11 cellular contexts compared by ENCODE assay signal in genomic region chr2:121283670-121284245, GRCh38. TPM values are rescaled to one million over a fixed set of nuclear protein-coding genes. Genes with fewer than 3 reads are reported as not detected.
DNase-seq lines count a peak whose midpoint lies in the region; ATAC-seq and TF ChIP-seq lines count a peak whose summit lies in the region.
"Had no signal": no experiment of that assay in that cellular context is flagged by ENCODE, and none has a peak within 500 bp of the region (broad histone marks: within the 10 kb centered on the region; RNA-seq: fewer than 3 reads in every experiment).

No MANE protein-coding gene starts in this region.

- H3K27me3 ChIP-seq in thoracic aorta (replicated peaks; ENCODE audit: insufficient read depth): peaks cover 5% of the 10 kb centered on the region

- no peaks in the 10 kb centered on the region for H3K9me3 ChIP-seq in thoracic aorta

- CTCF ChIA-PET in activated CD8-positive, alpha-beta memory T cell treated with anti-CD3 and anti-CD28 coated beads, Interleukin-2, amount 10 ng/mL, durations not matched to agents 7 days and 5 days (lab: Charles Lee): no interaction called here
- CTCF ChIA-PET in WTC11 (lab: Charles Lee): interaction anchor here (1.6 kb wide), 1 partner anchor 155 kb away, joined by 6 read pairs; no protein-coding TSS in a partner anchor

- H3K27ac Mint-ChIP-seq in activated CD8-positive, alpha-beta memory T cell treated with anti-CD3 and anti-CD28 coated beads, Interleukin-2, amount 10 ng/mL, durations not matched to agents 7 days and 5 days: no peak overlapping the region
- no peak overlapping the region for H3K27ac Mint-ChIP-seq in WTC11

- peaks cover 2 to 17% of the 10 kb centered on the region in 2 donors for H3K4me1 ChIP-seq in thoracic aorta (ENCODE audit: control insufficient read depth in 1 of 2, low read depth in 2 of 2)

- POLR2A ChIA-PET in WTC11 (lab: Charles Lee): interaction anchor here (1.0 kb wide), 1 partner anchor 341 kb away, joined by 9 read pairs; no protein-coding TSS in a partner anchor

- no peaks in the 10 kb centered on the region for H3K9me3 Mint-ChIP-seq in activated CD8-positive, alpha-beta memory T cell treated with anti-CD3 and anti-CD28 coated beads, Interleukin-2, amount 10 ng/mL, durations not matched to agents 7 days and 5 days (ENCODE audit: low read depth)
- H3K9me3 Mint-ChIP-seq in WTC11: no peaks in the 10 kb centered on the region

- no peak overlapping the region for H3K27ac ChIP-seq in thoracic aorta
- H3K27ac ChIP-seq: BLaER1 treated with 17β-estradiol and CSF1 and Interleukin-3, amounts not matched to agents 10 nM and 100 nM had no signal

- H3K27me3 Mint-ChIP-seq in activated CD8-positive, alpha-beta memory T cell treated with anti-CD3 and anti-CD28 coated beads, Interleukin-2, amount 10 ng/mL, durations not matched to agents 7 days and 5 days: peaks cover 35% of the 10 kb centered on the region
- H3K27me3 Mint-ChIP-seq in WTC11 (ENCODE audit: low read depth): peaks cover 43% of the 10 kb centered on the region

- no peaks in the 10 kb centered on the region for H3K36me3 Mint-ChIP-seq in activated CD8-positive, alpha-beta memory T cell treated with anti-CD3 and anti-CD28 coated beads, Interleukin-2, amount 10 ng/mL, durations not matched to agents 7 days and 5 days
- no peaks in the 10 kb centered on the region for H3K36me3 Mint-ChIP-seq in WTC11

- no peaks in the 10 kb centered on the region for H3K36me3 ChIP-seq in thoracic aorta
- H3K36me3 ChIP-seq: BLaER1 treated with 17β-estradiol and CSF1 and Interleukin-3, amounts not matched to agents 10 nM and 100 nM had no signal

- TF ChIP-seq CTCF in WTC11 (IDR thresholded peaks at IDR 0.05) (no peak), thoracic aorta (IDR thresholded peaks at IDR 0.05) (no peak)

- ATAC-seq in activated CD8-positive, alpha-beta memory T cell treated with anti-CD3 and anti-CD28 coated beads, Interleukin-2, amount 10 ng/mL, durations not matched to agents 7 days and 5 days: no peak
- no peak for ATAC-seq in WTC11
- no peak for ATAC-seq in thoracic aorta (ENCODE audit: insufficient number of reproducible peaks, low FRiP score, low read depth)
- ATAC-seq in HG02642 (IDR thresholded peaks at IDR 0.05; ENCODE audit: poor library complexity, unreplicated experiment): no peak

- H3K4me3 Mint-ChIP-seq in activated CD8-positive, alpha-beta memory T cell treated with anti-CD3 and anti-CD28 coated beads, Interleukin-2, amount 10 ng/mL, durations not matched to agents 7 days and 5 days: peak overlapping the region; percentile 6
- peak overlapping the region; percentile 79 for H3K4me3 Mint-ChIP-seq in WTC11

- peaks cover 4% of the 10 kb centered on the region for H3K4me1 Mint-ChIP-seq in activated CD8-positive, alpha-beta memory T cell treated with anti-CD3 and anti-CD28 coated beads, Interleukin-2, amount 10 ng/mL, durations not matched to agents 7 days and 5 days
- H3K4me1 Mint-ChIP-seq in WTC11: peaks cover 20% of the 10 kb centered on the region

- peak overlapping the region; percentile 60 for H3K4me3 ChIP-seq in thoracic aorta

- no peak for DNase-seq in activated CD8-positive, alpha-beta memory T cell treated with anti-CD3 and anti-CD28 coated beads, Interleukin-2, amount 10 ng/mL, durations not matched to agents 7 days and 5 days
- no peak for DNase-seq in activated CD8-positive, alpha-beta memory T cell treated with anti-CD3 and anti-CD28 coated beads, Interleukin-2, amount 50 U/mL, for 4 hours
- DNase-seq in WTC11 (ENCODE audit: low spot score) (no peak), kidney tubule cell (ENCODE audit: low spot score) (peak; percentile 68), thoracic aorta (ENCODE audit: low spot score) (no peak), SK-N-DZ (ENCODE audit: low spot score) (no peak), SIG-M5 (lab: John Stamatoyannopoulos, UW) (no peak)
- DNase-seq: activated naive CD4-positive, alpha-beta T cell treated with Interleukin-2 at 50 U/mL for 16 hours had no signal

TF ChIP-seq in WTC11, 78 proteins besides CTCF, POLR2A, EP300 and RAD21 (continues in another document):
- TF ChIP-seq GABPB1 (CRISPR knock-in tag; IDR thresholded peaks at IDR 0.05) (no peak), MYBL2 (CRISPR knock-in tag; IDR thresholded peaks at IDR 0.05) (no peak), ATF6 (CRISPR knock-in tag; IDR thresholded peaks at IDR 0.05) (no peak), TCF7 (CRISPR knock-in tag; IDR thresholded peaks at IDR 0.05; ENCODE audit: low read depth) (no peak), SOX15 (CRISPR knock-in tag; IDR thresholded peaks at IDR 0.05) (no peak), AR (CRISPR knock-in tag; IDR thresholded peaks at IDR 0.05) (no peak), ESRRA (CRISPR knock-in tag; IDR thresholded peaks at IDR 0.05; ENCODE audit: borderline replicate concordance) (no peak)
- TF ChIP-seq, protein P1, sequence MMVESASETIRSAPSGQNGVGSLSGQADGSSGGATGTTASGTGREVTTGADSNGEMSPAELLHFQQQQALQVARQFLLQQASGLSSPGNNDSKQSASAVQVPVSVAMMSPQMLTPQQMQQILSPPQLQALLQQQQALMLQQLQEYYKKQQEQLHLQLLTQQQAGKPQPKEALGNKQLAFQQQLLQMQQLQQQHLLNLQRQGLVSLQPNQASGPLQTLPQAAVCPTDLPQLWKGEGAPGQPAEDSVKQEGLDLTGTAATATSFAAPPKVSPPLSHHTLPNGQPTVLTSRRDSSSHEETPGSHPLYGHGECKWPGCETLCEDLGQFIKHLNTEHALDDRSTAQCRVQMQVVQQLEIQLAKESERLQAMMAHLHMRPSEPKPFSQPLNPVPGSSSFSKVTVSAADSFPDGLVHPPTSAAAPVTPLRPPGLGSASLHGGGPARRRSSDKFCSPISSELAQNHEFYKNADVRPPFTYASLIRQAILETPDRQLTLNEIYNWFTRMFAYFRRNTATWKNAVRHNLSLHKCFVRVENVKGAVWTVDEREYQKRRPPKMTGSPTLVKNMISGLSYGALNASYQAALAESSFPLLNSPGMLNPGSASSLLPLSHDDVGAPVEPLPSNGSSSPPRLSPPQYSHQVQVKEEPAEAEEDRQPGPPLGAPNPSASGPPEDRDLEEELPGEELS (CRISPR knock-in tag; IDR thresholded peaks at IDR 0.05): no peak
- TF ChIP-seq, protein P2, sequence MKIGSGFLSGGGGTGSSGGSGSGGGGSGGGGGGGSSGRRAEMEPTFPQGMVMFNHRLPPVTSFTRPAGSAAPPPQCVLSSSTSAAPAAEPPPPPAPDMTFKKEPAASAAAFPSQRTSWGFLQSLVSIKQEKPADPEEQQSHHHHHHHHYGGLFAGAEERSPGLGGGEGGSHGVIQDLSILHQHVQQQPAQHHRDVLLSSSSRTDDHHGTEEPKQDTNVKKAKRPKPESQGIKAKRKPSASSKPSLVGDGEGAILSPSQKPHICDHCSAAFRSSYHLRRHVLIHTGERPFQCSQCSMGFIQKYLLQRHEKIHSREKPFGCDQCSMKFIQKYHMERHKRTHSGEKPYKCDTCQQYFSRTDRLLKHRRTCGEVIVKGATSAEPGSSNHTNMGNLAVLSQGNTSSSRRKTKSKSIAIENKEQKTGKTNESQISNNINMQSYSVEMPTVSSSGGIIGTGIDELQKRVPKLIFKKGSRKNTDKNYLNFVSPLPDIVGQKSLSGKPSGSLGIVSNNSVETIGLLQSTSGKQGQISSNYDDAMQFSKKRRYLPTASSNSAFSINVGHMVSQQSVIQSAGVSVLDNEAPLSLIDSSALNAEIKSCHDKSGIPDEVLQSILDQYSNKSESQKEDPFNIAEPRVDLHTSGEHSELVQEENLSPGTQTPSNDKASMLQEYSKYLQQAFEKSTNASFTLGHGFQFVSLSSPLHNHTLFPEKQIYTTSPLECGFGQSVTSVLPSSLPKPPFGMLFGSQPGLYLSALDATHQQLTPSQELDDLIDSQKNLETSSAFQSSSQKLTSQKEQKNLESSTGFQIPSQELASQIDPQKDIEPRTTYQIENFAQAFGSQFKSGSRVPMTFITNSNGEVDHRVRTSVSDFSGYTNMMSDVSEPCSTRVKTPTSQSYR (CRISPR knock-in tag; IDR thresholded peaks at IDR 0.05): no peak

RNA-seq across cellular contexts. Expression of gene TFCP2L1, which starts 1.2 kb away (rescaled TPM):
- total RNA-seq in activated CD8-positive, alpha-beta memory T cell treated with anti-CD3 and anti-CD28 coated beads, Interleukin-2, amount 10 ng/mL, durations not matched to agents 7 days and 5 days: under 1 TPM; 0.06 to 0.14 TPM
- total RNA-seq in WTC11 (2021) (3.3 to 4.3 TPM (median 3.7 TPM) in 3 replicates), thoracic aorta (1 to 10 TPM; 1.1 to 3.4 TPM)
- polyA plus RNA-seq in SK-N-DZ (2014; cell fraction: cytosol; rRNA removed): not detected in 2 replicates
- 0.08 TPM in 1 of 2 replicates, not detected in the other for polyA plus RNA-seq in SK-N-DZ (2014; cell fraction: nucleus; rRNA removed)
- total RNA-seq: glomerular endothelial cell had no signal
